ENCODE assay signal across 9 cellular contexts in genomic region chr13:96090240-96091101, GRCh38. TPM values are rescaled to one million over a fixed set of nuclear protein-coding genes. Genes with fewer than 3 reads are reported as not detected.
DNase-seq lines count a peak whose midpoint lies in the region; ATAC-seq and TF ChIP-seq lines count a peak whose summit lies in the region.
"Had no signal": no experiment of that assay in that cellular context is flagged by ENCODE, and none has a peak within 500 bp of the region (broad histone marks: within the 10 kb centered on the region; RNA-seq: fewer than 3 reads in every experiment).

No MANE protein-coding gene starts in this region.

- TF ChIP-seq CTCF in GM13976 (IDR thresholded peaks at IDR 0.05; ENCODE audit: borderline replicate concordance, control extremely low read depth, extremely low read depth, insufficient read depth, missing control alignments) (no peak), sigmoid colon (IDR thresholded peaks at IDR 0.05) (no peak)

- H3K36me3 ChIP-seq in SK-N-MC (ENCODE audit: insufficient read depth, low read length) (no peaks in the 10 kb centered on the region), sigmoid colon (no peaks in the 10 kb centered on the region)

- in situ Hi-C loops in GM13976 (cut with MboI; ENCODE audit: low sequenced_read_pairs, unreplicated experiment) = no loop called here

- H3K4me3 ChIP-seq in SK-N-MC = peak overlapping the region; percentile 72
- peak overlapping the region in 3 of 4 donors; percentile 37 to 53 (median 46) for H3K4me3 ChIP-seq in sigmoid colon

- WGBS in sigmoid colon, 2 donors = 1% methylated on average over 133 of the region's 133 CpGs

- no peak for TF ChIP-seq EP300 in sigmoid colon (IDR thresholded peaks at IDR 0.05)

- ATAC-seq in HG02571 (IDR thresholded peaks at IDR 0.05; ENCODE audit: unreplicated experiment) = peak; percentile 35

- peaks cover 0 to 19% (median 13%) of the 10 kb centered on the region in 4 donors for H3K4me1 ChIP-seq in sigmoid colon

- intact Hi-C loops in sigmoid colon (cut with DNase I) = no loop called here

- no peak overlapping the region for H3K27ac ChIP-seq in SK-N-MC
- peak overlapping the region in 1 of 4 donors; percentile 57 for H3K27ac ChIP-seq in sigmoid colon

- no peak for TF ChIP-seq POLR2A in sigmoid colon (IDR thresholded peaks at IDR 0.05)

- H3K27me3 ChIP-seq in sigmoid colon = peaks cover 14 to 80% (median 53%) of the 10 kb centered on the region in 3 donors

- H3K9me3 ChIP-seq in SK-N-MC (ENCODE audit: low read depth, low read length) (no peaks in the 10 kb centered on the region), sigmoid colon (no peaks in the 10 kb centered on the region)

- no peak overlapping the region for H3K9ac ChIP-seq in SK-N-MC (ENCODE audit: insufficient read length)

- peak; percentile 59 for DNase-seq in GM13976 (ENCODE audit: low spot score)
- DNase-seq in SK-N-MC (ENCODE audit: low read depth, low spot score) = no peak
- peak; percentile 8 for DNase-seq in glomerular visceral epithelial cell (ENCODE audit: extremely low spot score)
- DNase-seq in sigmoid colon = no peak
- DNase-seq in activated naive CD4-positive, alpha-beta T cell (lab: John Stamatoyannopoulos, UW) = no peak
- DNase-seq in effector CD4-positive, alpha-beta T cell = no peak
- DNase-seq in H4 (ENCODE audit: low spot score) = no peak

RNA-seq across cellular contexts. Expression of gene HS6ST3, which starts 0.6 kb away (rescaled TPM):
- under 1 TPM; under 0.01 to 0.71 (median 0.44) TPM for total RNA-seq in sigmoid colon
- polyA plus RNA-seq in sigmoid colon = under 1 TPM in 1 of 3 donors, not detected in 2; 0.19 TPM
- total RNA-seq in H4 (2014; rRNA removed; shearing (Covaris generic)) = 1.6 and 2.4 TPM in 2 replicates
- total RNA-seq: myocyte had no signal

RNA-seq across cellular contexts. Expression of gene UGGT2, which starts 37.3 kb away (rescaled TPM):
- 10 to 100 TPM; 32.7 to 40.2 (median 38.6) TPM for total RNA-seq in sigmoid colon
- 1 to 10 TPM; 1.2 to 4.9 (median 3.2) TPM for polyA plus RNA-seq in sigmoid colon
- total RNA-seq in H4 (2014; rRNA removed; shearing (Covaris generic)) = 19.9 and 34.0 TPM in 2 replicates

Comparison
In these comparisons a context has a peak if more than half of its experiments do, and no peak if none do; other contexts are left out.
1. DNase-seq: peak in GM13976 (single experiment) and glomerular visceral epithelial cell (single experiment); none in SK-N-MC (single experiment), sigmoid colon (single experiment), activated naive CD4-positive, alpha-beta T cell (0 of 4), effector CD4-positive, alpha-beta T cell (single experiment) and H4 (single experiment).